8 cellular contexts compared by ENCODE assay signal in genomic region chr7:100603697-100604077, GRCh38. TPM values are rescaled to one million over a fixed set of nuclear protein-coding genes. Genes with fewer than 3 reads are reported as not detected.
A peak's percentile ranks its signal among the peaks of the same experiment; 100 is the strongest.
DNase-seq lines count a peak whose midpoint lies in the region; ATAC-seq, FAIRE-seq and TF ChIP-seq lines count a peak whose summit lies in the region.

No MANE protein-coding gene starts in this region.

- no peaks in the 10 kb centered on the region for H3K9me3 Mint-ChIP-seq in activated naive CD8-positive, alpha-beta T cell (ENCODE audit: low read depth)

- ATAC-seq in HG02571 (IDR thresholded peaks at IDR 0.05; ENCODE audit: unreplicated experiment) = no peak

- peak; percentile 50 for DNase-seq in AG08396 (ENCODE audit: low spot score)
- no peak for DNase-seq in HFF-Myc (ENCODE audit: extremely low read depth, low read depth)
- DNase-seq in kidney = no peak
- DNase-seq in cortex of kidney (lab: John Stamatoyannopoulos, UW) = no peak
- DNase-seq in putamen (ENCODE audit: low spot score) = no peak

- no peak for TF ChIP-seq CTCF in HFF-Myc (IDR thresholded peaks at IDR 0.05; ENCODE audit: low read depth, low read length, missing control alignments)
- no peak for TF ChIP-seq CTCF in kidney (IDR thresholded peaks at IDR 0.05; ENCODE audit: borderline replicate concordance, extremely low read depth, insufficient read depth)

- peak overlapping the region in 1 of 2 donors; percentile 26 for H3K9ac ChIP-seq in kidney (ENCODE audit: low read length in 2 of 2)

- peaks cover 0 to 7% of the 10 kb centered on the region in 2 donors for H3K4me1 ChIP-seq in kidney (ENCODE audit: control insufficient read depth in 1 of 2, insufficient read depth in 1 of 2, low read depth in 1 of 2, low read length in 2 of 2)
- H3K4me1 ChIP-seq in thymus (ENCODE audit: control insufficient read depth, insufficient read depth, low read length) = peaks cover 11% of the 10 kb centered on the region

- no peaks in the 10 kb centered on the region for H3K36me3 Mint-ChIP-seq in activated naive CD8-positive, alpha-beta T cell

- no peaks in the 10 kb centered on the region for H3K27me3 Mint-ChIP-seq in activated naive CD8-positive, alpha-beta T cell

- peak overlapping the region; percentile 78 for H3K4me3 Mint-ChIP-seq in activated naive CD8-positive, alpha-beta T cell

- H3K27ac ChIP-seq in kidney (ENCODE audit: low read depth in 2 of 2, low read length in 2 of 2) (peak overlapping the region; percentile 22 to 62), thymus (ENCODE audit: low read depth) (peak overlapping the region; percentile 74)

- H3K9me3 ChIP-seq in kidney (ENCODE audit: control insufficient read depth in 1 of 2, low read length in 2 of 2) (no peaks in the 10 kb centered on the region), thymus (ENCODE audit: control insufficient read depth) (no peaks in the 10 kb centered on the region)

- intact Hi-C loops in kidney (cut with DNase I) = no loop called here

- no peak for FAIRE-seq in kidney (lab: Jason Lieb, UNC)

- H3K4me3 ChIP-seq in HFF-Myc (replicated peaks; ENCODE audit: low read depth, low read length) (peak overlapping the region; percentile 86), kidney (ENCODE audit: low read length in 2 of 2) (peak overlapping the region; percentile 52 to 56), thymus (ENCODE audit: low read length) (peak overlapping the region; percentile 75)

- no peak overlapping the region for H3K27ac Mint-ChIP-seq in activated naive CD8-positive, alpha-beta T cell

- H3K36me3 ChIP-seq in kidney (ENCODE audit: control insufficient read depth in 1 of 2, insufficient read depth in 2 of 2, low read length in 2 of 2) (no peaks in the 10 kb centered on the region), thymus (ENCODE audit: control insufficient read depth, insufficient read depth) (no peaks in the 10 kb centered on the region)

- H3K4me1 Mint-ChIP-seq in activated naive CD8-positive, alpha-beta T cell (ENCODE audit: low read depth) = peaks cover 17% of the 10 kb centered on the region

- H3K27me3 ChIP-seq in thymus (ENCODE audit: control insufficient read depth, insufficient read depth) = peaks cover 27% of the 10 kb centered on the region

- 37% methylated on average over 15 of the region's 15 CpGs for WGBS in thymus

RNA-seq across cellular contexts. Expression of gene PCOLCE, which starts 1.5 kb away (rescaled TPM):
- 51.5 TPM for total RNA-seq in kidney
- polyA plus RNA-seq in kidney (ENCODE audit: insufficient read depth, low read depth, low replicate concordance) = 42.9 TPM
- polyA plus RNA-seq in thymus = 25.3 TPM

RNA-seq across cellular contexts. Expression of gene MOSPD3, which starts 8.7 kb away (rescaled TPM):
- total RNA-seq in kidney = 18.2 TPM
- polyA plus RNA-seq in kidney (ENCODE audit: insufficient read depth, low read depth, low replicate concordance) (30.6 TPM), thymus (21.6 TPM)

RNA-seq across cellular contexts. Expression of gene FBXO24, which starts 17.6 kb away (rescaled TPM):
- 0.60 TPM for total RNA-seq in kidney
- 0.95 TPM for polyA plus RNA-seq in kidney (ENCODE audit: insufficient read depth, low read depth, low replicate concordance)
- polyA plus RNA-seq in thymus = 1.3 TPM

RNA-seq across cellular contexts. Expression of gene LRCH4, which starts 17.8 kb away (rescaled TPM):
- 62.9 TPM for total RNA-seq in kidney
- polyA plus RNA-seq in kidney (ENCODE audit: insufficient read depth, low read depth, low replicate concordance) (23.2 TPM), thymus (423 TPM)

RNA-seq across cellular contexts. Expression of gene SAP25, which starts 30.0 kb away (rescaled TPM):
- total RNA-seq in kidney = 9.8 TPM
- polyA plus RNA-seq in kidney (ENCODE audit: insufficient read depth, low read depth, low replicate concordance) (5.7 TPM), thymus (183 TPM)
